Comparison of ENCODE assay signal across 20 cellular contexts in genomic region chr20:43415661-43416430, GRCh38.
"Had no signal": no experiment of that assay in that cellular context is flagged by ENCODE, and none has a peak within 500 bp of the region (broad histone marks: within the 10 kb centered on the region; RNA-seq: fewer than 3 reads in every experiment).

No MANE protein-coding gene starts in this region.

- H3K4me1 ChIP-seq: lower lobe of right lung, sigmoid colon, tibial artery, uterus had no signal

- H3K27ac ChIP-seq: lower lobe of right lung, sigmoid colon, tibial artery, uterus had no signal

- DNase-seq: activated CD4-positive, alpha-beta memory T cell treated with anti-CD3 and anti-CD28 coated beads for 36 hours; activated CD4-positive, alpha-beta T cell treated with anti-CD3 and anti-CD28 coated beads for 4 hours; activated CD4-positive, CD25-positive, alpha-beta regulatory T cell; activated effector memory CD4-positive, alpha-beta T cell treated with Interleukin-2 at 50 U/mL for 16 hours; activated naive CD4-positive, alpha-beta T cell treated with anti-CD3 and anti-CD28 coated beads for 36 hours; activated naive CD8-positive, alpha-beta T cell treated with anti-CD3 and anti-CD28 coated beads, Interleukin-2, amount 10 ng/mL, durations not matched to agents 7 days and 5 days; activated T-cell treated with anti-CD3 and anti-CD28 coated beads, Interleukin-2, amount 50 U/mL, for 72 hours; amniotic stem cell; cerebellar nuclear complex; foreskin fibroblast; lower lobe of right lung; naive thymus-derived CD4-positive, alpha-beta T cell; posterior cingulate gyrus; sigmoid colon; stimulated activated CD4-positive, alpha-beta T cell treated with anti-CD3 and anti-CD28 coated beads, Interleukin-4, amount 100 ng/mL, for 24 hours; T1000; tibial artery; uterus had no signal

- H3K36me3 ChIP-seq: lower lobe of right lung, sigmoid colon, tibial artery, uterus had no signal

- H3K27me3 ChIP-seq: sigmoid colon, tibial artery, uterus had no signal

- ATAC-seq: activated T-cell treated with anti-CD3 and anti-CD28 coated beads, Interleukin-2, amount 50 U/mL, for 72 hours; left lobe of liver; lower lobe of right lung; naive thymus-derived CD4-positive, alpha-beta T cell had no signal

- H3K4me3 ChIP-seq: lower lobe of right lung, sigmoid colon, smooth muscle cell, tibial artery, uterus had no signal
